In the genomic region with DNA sequence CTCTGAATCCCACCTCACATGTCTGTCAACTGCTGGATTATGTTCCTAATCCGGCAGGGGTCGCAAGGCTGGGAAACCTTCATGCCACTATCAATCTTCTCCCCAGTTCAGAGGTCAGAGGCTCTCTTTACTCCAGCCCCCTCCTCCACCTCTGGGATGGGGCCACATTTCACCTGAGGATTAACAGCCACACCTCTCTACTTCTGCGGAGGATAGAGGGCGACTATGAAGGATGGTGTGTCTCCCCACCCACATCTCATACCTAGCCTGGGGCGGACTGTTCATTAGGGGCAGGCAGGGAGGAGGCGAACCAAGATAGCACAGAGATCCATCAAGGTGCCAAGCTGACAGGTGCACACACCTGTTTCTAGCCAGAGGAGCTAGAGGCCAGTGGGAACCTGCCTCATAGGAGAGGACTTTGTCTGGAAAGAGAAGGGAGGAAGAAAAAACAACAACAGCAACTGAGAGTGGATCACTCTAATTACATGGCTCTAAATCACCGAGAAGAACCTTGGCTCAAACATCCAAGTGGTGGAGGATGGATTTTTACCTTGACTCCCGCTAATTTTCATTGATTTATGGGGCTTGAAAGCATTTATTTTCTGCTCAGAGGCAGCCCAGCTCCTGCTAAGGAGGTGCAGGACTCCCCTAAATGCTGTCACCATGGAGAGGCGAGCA, we compare ENCODE assay signal across 16 cellular contexts. TPM values are rescaled to one million over a fixed set of nuclear protein-coding genes. Genes with fewer than 3 reads are reported as not detected.
DNase-seq lines count a peak whose midpoint lies in the region; ATAC-seq lines count a peak whose summit lies in the region.
"Had no signal": no experiment of that assay in that cellular context is flagged by ENCODE, and none has a peak within 500 bp of the region (broad histone marks: within the 10 kb centered on the region; RNA-seq: fewer than 3 reads in every experiment).

No MANE protein-coding gene starts in this region.

- H3K27ac ChIP-seq in epithelial cell of prostate: peak overlapping the region; percentile 82
- H3K27ac ChIP-seq: left lung had no signal

- CTCF ChIA-PET in activated CD8-positive, alpha-beta memory T cell treated with anti-CD3 and anti-CD28 coated beads, Interleukin-2, amount 10 ng/mL, durations not matched to agents 7 days and 5 days (lab: Charles Lee): interaction anchor here (0.9 to 2.1 kb wide), 7 partner anchors 13 to 164 kb away, joined by 3 to 6 read pairs (median 3); no protein-coding TSS in a partner anchor

- peak overlapping the region; percentile 63 for H3K27ac Mint-ChIP-seq in activated CD8-positive, alpha-beta memory T cell treated with anti-CD3 and anti-CD28 coated beads, Interleukin-2, amount 10 ng/mL, durations not matched to agents 7 days and 5 days
- peak overlapping the region in 4 of 10 donors; percentile 29 to 86 (median 54) for H3K27ac Mint-ChIP-seq in naive thymus-derived CD8-positive, alpha-beta T cell
- H3K27ac Mint-ChIP-seq: activated CD4-positive, alpha-beta T cell treated with anti-CD3 and anti-CD28 coated beads for 36 hours had no signal

- POLR2A ChIA-PET in naive thymus-derived CD8-positive, alpha-beta T cell (lab: Charles Lee): no interaction called here

- no peak for DNase-seq in activated CD8-positive, alpha-beta memory T cell treated with anti-CD3 and anti-CD28 coated beads, Interleukin-2, amount 10 ng/mL, durations not matched to agents 7 days and 5 days
- DNase-seq in activated CD8-positive, alpha-beta memory T cell treated with anti-CD3 and anti-CD28 coated beads, Interleukin-2, amount 50 U/mL, for 4 hours: no peak
- peak; percentile 70 for DNase-seq in NCI-H345 (lab: John Stamatoyannopoulos, UW)
- no peak for DNase-seq in epithelial cell of prostate (ENCODE audit: low read depth, low spot score)
- DNase-seq in ureter (ENCODE audit: low spot score): no peak
- DNase-seq in NCI-H2171 (lab: John Stamatoyannopoulos, UW): no peak
- no peak for DNase-seq in naive thymus-derived CD8-positive, alpha-beta T cell
- DNase-seq: activated CD4-positive, alpha-beta T cell treated with anti-CD3 and anti-CD28 coated beads for 36 hours; activated gamma-delta T cell; glutamatergic neuron; KBM-7; left lung; nucleus accumbens; stimulated activated CD4-positive, alpha-beta T cell treated with anti-CD3 and anti-CD28 coated beads, Interleukin-15, amount 100 ng/mL, for 24 hours had no signal

- H3K27me3 Mint-ChIP-seq in activated CD8-positive, alpha-beta memory T cell treated with anti-CD3 and anti-CD28 coated beads, Interleukin-2, amount 10 ng/mL, durations not matched to agents 7 days and 5 days: peaks cover 13% of the 10 kb centered on the region
- peaks cover 0 to 5% (median 0%) of the 10 kb centered on the region in 5 donors for H3K27me3 Mint-ChIP-seq in naive thymus-derived CD8-positive, alpha-beta T cell

- no peak overlapping the region for H3K4me3 Mint-ChIP-seq in activated CD8-positive, alpha-beta memory T cell treated with anti-CD3 and anti-CD28 coated beads, Interleukin-2, amount 10 ng/mL, durations not matched to agents 7 days and 5 days
- peak overlapping the region in 1 of 10 donors; percentile 70 for H3K4me3 Mint-ChIP-seq in naive thymus-derived CD8-positive, alpha-beta T cell
- H3K4me3 Mint-ChIP-seq: activated CD4-positive, alpha-beta T cell treated with anti-CD3 and anti-CD28 coated beads for 36 hours had no signal

- no peaks in the 10 kb centered on the region for H3K36me3 Mint-ChIP-seq in activated CD8-positive, alpha-beta memory T cell treated with anti-CD3 and anti-CD28 coated beads, Interleukin-2, amount 10 ng/mL, durations not matched to agents 7 days and 5 days
- no peaks in the 10 kb centered on the region for H3K36me3 Mint-ChIP-seq in naive thymus-derived CD8-positive, alpha-beta T cell

- no peaks in the 10 kb centered on the region for H3K9me3 Mint-ChIP-seq in activated CD8-positive, alpha-beta memory T cell treated with anti-CD3 and anti-CD28 coated beads, Interleukin-2, amount 10 ng/mL, durations not matched to agents 7 days and 5 days (ENCODE audit: low read depth)
- H3K9me3 Mint-ChIP-seq in naive thymus-derived CD8-positive, alpha-beta T cell: no peaks in the 10 kb centered on the region

- H3K4me1 Mint-ChIP-seq in activated CD8-positive, alpha-beta memory T cell treated with anti-CD3 and anti-CD28 coated beads, Interleukin-2, amount 10 ng/mL, durations not matched to agents 7 days and 5 days: peaks cover 14% of the 10 kb centered on the region
- H3K4me1 Mint-ChIP-seq in naive thymus-derived CD8-positive, alpha-beta T cell: peaks cover 0 to 20% (median 0%) of the 10 kb centered on the region in 4 donors
- H3K4me1 Mint-ChIP-seq: activated CD4-positive, alpha-beta T cell treated with anti-CD3 and anti-CD28 coated beads for 36 hours had no signal

- ATAC-seq in activated CD8-positive, alpha-beta memory T cell treated with anti-CD3 and anti-CD28 coated beads, Interleukin-2, amount 10 ng/mL, durations not matched to agents 7 days and 5 days: no peak
- no peak for ATAC-seq in HG03432 (IDR thresholded peaks at IDR 0.05; ENCODE audit: unreplicated experiment)
- ATAC-seq in naive thymus-derived CD8-positive, alpha-beta T cell: no peak
- ATAC-seq: activated CD4-positive, alpha-beta T cell treated with anti-CD3 and anti-CD28 coated beads for 36 hours; left lung had no signal

RNA-seq across cellular contexts. Expression of a gene that starts 41.9 kb away (rescaled TPM):
- 10 to 100 TPM; 75.5 to 91.4 TPM for total RNA-seq in activated CD8-positive, alpha-beta memory T cell treated with anti-CD3 and anti-CD28 coated beads, Interleukin-2, amount 10 ng/mL, durations not matched to agents 7 days and 5 days
- 25.4 TPM for total RNA-seq in ureter
- total RNA-seq in naive thymus-derived CD8-positive, alpha-beta T cell: 10 to 100 TPM; 73.0 to 74.6 TPM
- polyA plus RNA-seq in naive thymus-derived CD8-positive, alpha-beta T cell: 100 to 1,000 TPM; 223 to 237 (median 230) TPM

RNA-seq across cellular contexts. Expression of a gene that starts 58.9 kb away (rescaled TPM):
- not detected for total RNA-seq in activated CD8-positive, alpha-beta memory T cell treated with anti-CD3 and anti-CD28 coated beads, Interleukin-2, amount 10 ng/mL, durations not matched to agents 7 days and 5 days
- 0.31 TPM for total RNA-seq in ureter
- not detected for total RNA-seq in naive thymus-derived CD8-positive, alpha-beta T cell
- polyA plus RNA-seq in naive thymus-derived CD8-positive, alpha-beta T cell: not detected
- total RNA-seq: activated CD4-positive, alpha-beta T cell treated with anti-CD3 and anti-CD28 coated beads for 36 hours; left lung; urinary bladder had no signal
- polyA plus RNA-seq: urinary bladder had no signal
